Comparison of ENCODE assay signal across 8 cellular contexts in the genomic region with DNA sequence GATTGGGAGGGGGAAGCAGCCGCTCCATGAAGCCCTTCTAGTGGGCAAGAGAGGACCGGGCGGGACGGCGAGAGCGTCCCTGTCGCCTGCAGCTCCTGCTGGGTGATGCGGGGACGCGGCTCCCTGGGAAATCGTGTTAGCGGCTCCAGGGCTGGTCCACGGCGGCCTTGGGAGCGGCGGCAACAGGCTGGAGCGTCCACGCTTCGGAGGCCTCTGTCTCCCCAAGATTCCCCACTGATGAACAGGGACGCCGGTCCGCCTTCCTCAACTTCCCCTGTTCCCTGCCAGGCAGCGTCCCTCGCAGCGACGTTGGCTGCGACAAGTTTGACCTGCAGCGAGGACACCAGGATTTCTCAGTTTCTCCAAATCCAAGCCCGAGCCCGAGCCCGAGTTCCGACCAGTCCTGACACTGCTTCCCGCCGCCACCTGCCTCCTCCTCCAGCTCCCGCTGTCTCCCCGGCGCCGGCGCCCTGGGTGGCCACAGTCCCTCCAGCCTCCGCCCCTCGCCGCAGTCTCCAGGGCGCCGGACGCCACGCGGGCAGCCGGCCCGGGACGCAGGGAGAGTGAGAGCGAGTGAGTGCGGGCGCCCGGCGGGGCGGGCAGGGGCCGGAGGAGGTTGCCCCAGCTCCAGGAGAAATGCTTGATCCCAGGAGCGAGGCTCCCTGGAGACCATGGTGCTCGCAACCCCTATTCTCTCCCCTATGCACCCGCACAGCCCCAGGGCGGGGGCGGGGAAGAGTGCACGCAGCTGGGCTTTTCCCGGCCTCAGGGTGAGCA.
A peak's percentile ranks its signal among the peaks of the same experiment; 100 is the strongest.
DNase-seq lines count a peak whose midpoint lies in the region; ATAC-seq and TF ChIP-seq lines count a peak whose summit lies in the region.

No MANE protein-coding gene starts in this region.

- H3K27me3 ChIP-seq in right atrium auricular region = no peaks in the 10 kb centered on the region
- H3K27me3 ChIP-seq in parathyroid adenoma (ENCODE audit: control insufficient read depth, insufficient read depth, low read length) = peaks cover 4% of the 10 kb centered on the region

- peak overlapping the region in 1 of 2 donors; percentile 20 for H3K27ac ChIP-seq in right atrium auricular region
- H3K27ac ChIP-seq in parathyroid adenoma = no peak overlapping the region

- H3K9ac ChIP-seq in parathyroid adenoma = no peak overlapping the region

- peaks cover 38% of the 10 kb centered on the region for H3K27me3 Mint-ChIP-seq in activated naive CD8-positive, alpha-beta T cell

- H3K9me3 ChIP-seq in right atrium auricular region (no peaks in the 10 kb centered on the region), parathyroid adenoma (ENCODE audit: control insufficient read depth, low read length) (no peaks in the 10 kb centered on the region)

- no peaks in the 10 kb centered on the region for H3K9me3 Mint-ChIP-seq in activated naive CD8-positive, alpha-beta T cell (ENCODE audit: low read depth)

- ATAC-seq in HG02870 (IDR thresholded peaks at IDR 0.05; ENCODE audit: unreplicated experiment) = no peak
- ATAC-seq in HG03095 (IDR thresholded peaks at IDR 0.05; ENCODE audit: unreplicated experiment) = no peak

- peaks cover 6% of the 10 kb centered on the region for H3K4me1 Mint-ChIP-seq in activated naive CD8-positive, alpha-beta T cell (ENCODE audit: low read depth)

- H3K27ac Mint-ChIP-seq in activated naive CD8-positive, alpha-beta T cell = no peak overlapping the region

- no peaks in the 10 kb centered on the region for H3K79me2 ChIP-seq in parathyroid adenoma

- TF ChIP-seq POLR2A in NB4 (IDR thresholded peaks at IDR 0.05; ENCODE audit: extremely low read depth, insufficient read length) = no peak

- TF ChIP-seq CTCF in NB4 (IDR thresholded peaks at IDR 0.05; ENCODE audit: low read depth, low read length) = no peak
- TF ChIP-seq CTCF in right atrium auricular region (IDR thresholded peaks at IDR 0.05) = no peak
- no peak for TF ChIP-seq CTCF in parathyroid adenoma (IDR thresholded peaks at IDR 0.05)

- H3K4me2 ChIP-seq in parathyroid adenoma (ENCODE audit: low read length) = peak overlapping the region; percentile 58

- peaks cover 0 to 14% of the 10 kb centered on the region in 2 donors for H3K4me1 ChIP-seq in right atrium auricular region
- H3K4me1 ChIP-seq in parathyroid adenoma = peaks cover 2% of the 10 kb centered on the region

- peak overlapping the region; percentile 78 for H3K4me3 Mint-ChIP-seq in activated naive CD8-positive, alpha-beta T cell

- peak overlapping the region; percentile 43 for H3K4me3 ChIP-seq in NB4 (ENCODE audit: low read depth, low read length)
- H3K4me3 ChIP-seq in right atrium auricular region = peak overlapping the region; percentile 39 to 55
- peak overlapping the region; percentile 43 for H3K4me3 ChIP-seq in parathyroid adenoma (ENCODE audit: low read depth, low read length)

- H3K36me3 ChIP-seq in right atrium auricular region = no peaks in the 10 kb centered on the region
- no peaks in the 10 kb centered on the region for H3K36me3 ChIP-seq in parathyroid adenoma (ENCODE audit: control insufficient read depth, insufficient read depth, low read length)

- DNase-seq in DMS153 treated with DMSO at 0.1 percent for 48 hours (lab: John Stamatoyannopoulos, UW; ENCODE audit: unreplicated experiment) (peak; percentile 34), NB4 (ENCODE audit: low read depth) (peak; percentile 52), right atrium auricular region (ENCODE audit: low spot score) (no peak), HT-29 (ENCODE audit: low spot score) (no peak)

- peak overlapping the region; percentile 86 for H2AFZ ChIP-seq in parathyroid adenoma

- no peaks in the 10 kb centered on the region for H3K36me3 Mint-ChIP-seq in activated naive CD8-positive, alpha-beta T cell

Comparison
In these comparisons a context has a peak if more than half of its experiments do, and no peak if none do; other contexts are left out.
1. DNase-seq: peak in DMS153 treated with DMSO at 0.1 percent for 48 hours (single experiment) and NB4 (single experiment); none in right atrium auricular region (single experiment) and HT-29 (single experiment).
2. Peak in every context shown above with its lines, with median percentiles within 50 percentile points of each other: H3K4me3 ChIP-seq.